In genomic region chr9:100869321-100869720, GRCh38 we compare ENCODE assay signal across 20 cellular contexts.
"Had no signal": no experiment of that assay in that cellular context is flagged by ENCODE, and none has a peak within 500 bp of the region (broad histone marks: within the 10 kb centered on the region; RNA-seq: fewer than 3 reads in every experiment).

No MANE protein-coding gene starts in this region.

- DNase-seq: colonic mucosa; cortex of kidney; effector CD8-positive, alpha-beta T cell; effector memory CD8-positive, alpha-beta T cell; endodermal cell; foreskin fibroblast; foreskin melanocyte; gastrocnemius medialis; glutamatergic neuron; head of caudate nucleus; heart right ventricle; hippocampal formation; left colon; left ventricle myocardium superior; lower lobe of right lung; mesenchymal stem cell; mucosa of descending colon; naive B cell had no signal

- ATAC-seq: effector memory CD8-positive, alpha-beta T cell; gastrocnemius medialis; heart right ventricle; left colon; left lobe of liver; left ventricle myocardium superior; lower lobe of right lung; mucosa of descending colon had no signal

- H3K4me3 ChIP-seq: colonic mucosa, esophagus muscularis mucosa, gastrocnemius medialis, heart right ventricle, lower lobe of right lung, mucosa of descending colon had no signal
